Comparison of ENCODE assay signal across 24 cellular contexts in the genomic region with DNA sequence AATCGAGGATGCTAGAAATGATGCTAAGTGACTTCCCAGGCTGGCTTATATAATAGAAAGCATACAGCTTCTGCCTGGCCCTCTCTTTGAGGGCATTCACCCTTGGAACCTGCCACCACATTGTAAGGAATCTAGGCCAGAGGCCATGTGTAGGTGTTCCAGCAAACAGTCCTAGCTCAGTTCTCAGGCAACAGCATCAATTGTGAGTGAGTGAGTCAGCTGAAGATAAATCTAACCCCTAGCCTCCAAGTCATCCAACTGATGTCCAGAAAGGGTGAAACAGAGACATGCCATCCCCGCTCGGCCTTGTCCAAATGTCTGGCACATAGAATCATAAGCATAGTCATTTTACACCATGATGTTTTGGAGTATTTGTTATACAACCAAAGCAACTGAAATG.
"Had no signal": no experiment of that assay in that cellular context is flagged by ENCODE, and none has a peak within 500 bp of the region (broad histone marks: within the 10 kb centered on the region; RNA-seq: fewer than 3 reads in every experiment).

No MANE protein-coding gene starts in this region.

- H3K9me3 ChIP-seq: lower lobe of right lung, spleen, thoracic aorta, uterus had no signal

- H3K4me2 ChIP-seq: neural progenitor cell had no signal

- H3K36me3 ChIP-seq: brain microvascular endothelial cell, lower lobe of right lung, neural progenitor cell, spleen, thoracic aorta, uterus had no signal

- H3K4me3 ChIP-seq: lower lobe of right lung, neural progenitor cell, spleen, thoracic aorta, uterus had no signal

- ATAC-seq: activated CD4-positive, alpha-beta T cell treated with anti-CD3 and anti-CD28 coated beads for 36 hours; activated T-cell treated with anti-CD3 and anti-CD28 coated beads, Interleukin-2, amount 50 U/mL, for 72 hours; effector memory CD8-positive, alpha-beta T cell; esophagus mucosa; left lobe of liver; lower lobe of right lung; natural killer cell; right cardiac atrium; stimulated activated naive CD8-positive, alpha-beta T cell treated with anti-CD3 and anti-CD28 coated beads, Interleukin-15, Interleukin-2, amounts not matched to agents 100 U/mL and 50 U/mL, for 24 hours had no signal

- H3K27me3 ChIP-seq: brain microvascular endothelial cell, neural progenitor cell, spleen, uterus had no signal

- DNase-seq: activated CD4-positive, alpha-beta T cell treated with anti-CD3 and anti-CD28 coated beads for 36 hours; activated CD4-positive, alpha-beta T cell treated with anti-CD3 and anti-CD28 coated beads, Interleukin-2, amount 50 U/mL, for 4 hours; activated CD4-positive, CD25-positive, alpha-beta regulatory T cell; activated naive CD4-positive, alpha-beta T cell treated with Interleukin-2 at 50 U/mL for 16 hours; activated T-cell treated with anti-CD3 and anti-CD28 coated beads for 4 hours; activated T-cell treated with anti-CD3 and anti-CD28 coated beads, Interleukin-2, amount 50 U/mL, for 72 hours; aorta; brain microvascular endothelial cell; caudate nucleus; cortex of kidney; effector memory CD8-positive, alpha-beta T cell; kidney; lower lobe of right lung; mesendoderm; natural killer cell; spleen; stimulated activated naive CD8-positive, alpha-beta T cell treated with anti-CD3 and anti-CD28 coated beads, Interleukin-15, Interleukin-2, amounts not matched to agents 100 U/mL and 50 U/mL, for 24 hours; T-helper 1 cell; uterus had no signal

- H3K4me1 ChIP-seq: lower lobe of right lung, neural progenitor cell, spleen, uterus had no signal

- H3K27ac ChIP-seq: brain microvascular endothelial cell, lower lobe of right lung, neural progenitor cell, thoracic aorta, uterus had no signal

- H2AFZ ChIP-seq: neural progenitor cell had no signal

- H3K9ac ChIP-seq: neural progenitor cell had no signal
